ENCODE assay signal across 1 cellular context in the genomic region with DNA sequence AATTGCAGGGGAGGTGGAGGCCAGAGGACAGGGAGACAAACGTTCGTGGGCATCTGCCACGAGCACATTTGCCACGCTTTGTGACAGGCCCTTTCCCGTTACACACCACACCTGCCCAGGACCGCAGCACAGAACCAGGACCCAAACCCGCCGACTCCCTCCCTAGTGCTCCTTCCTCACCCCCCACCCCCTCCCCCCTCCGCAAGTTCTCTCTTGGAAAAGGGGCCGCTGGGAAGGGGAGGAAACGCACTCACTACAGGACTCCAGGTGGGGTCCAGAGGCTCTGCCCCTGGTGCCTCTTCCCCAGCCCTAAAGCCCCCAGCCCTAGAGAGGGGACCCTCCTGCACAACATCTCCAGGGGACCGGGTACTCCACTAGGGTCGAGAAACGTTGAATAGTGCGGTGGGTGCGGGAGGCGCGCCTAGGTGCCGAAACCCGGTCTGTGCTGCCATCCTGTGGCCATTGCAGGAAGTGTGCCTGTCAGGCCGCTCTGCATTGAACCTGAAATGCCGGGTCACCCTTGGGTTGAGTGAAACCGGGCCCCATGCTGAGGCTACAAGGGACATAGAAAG.
TF ChIP-seq lines count a peak whose summit lies in the region.

No MANE protein-coding gene starts in this region.

TF ChIP-seq in GM23338, 12 proteins besides CTCF, POLR2A, EP300 and RAD21 (continued from another document):
- TF ChIP-seq, protein P1, sequence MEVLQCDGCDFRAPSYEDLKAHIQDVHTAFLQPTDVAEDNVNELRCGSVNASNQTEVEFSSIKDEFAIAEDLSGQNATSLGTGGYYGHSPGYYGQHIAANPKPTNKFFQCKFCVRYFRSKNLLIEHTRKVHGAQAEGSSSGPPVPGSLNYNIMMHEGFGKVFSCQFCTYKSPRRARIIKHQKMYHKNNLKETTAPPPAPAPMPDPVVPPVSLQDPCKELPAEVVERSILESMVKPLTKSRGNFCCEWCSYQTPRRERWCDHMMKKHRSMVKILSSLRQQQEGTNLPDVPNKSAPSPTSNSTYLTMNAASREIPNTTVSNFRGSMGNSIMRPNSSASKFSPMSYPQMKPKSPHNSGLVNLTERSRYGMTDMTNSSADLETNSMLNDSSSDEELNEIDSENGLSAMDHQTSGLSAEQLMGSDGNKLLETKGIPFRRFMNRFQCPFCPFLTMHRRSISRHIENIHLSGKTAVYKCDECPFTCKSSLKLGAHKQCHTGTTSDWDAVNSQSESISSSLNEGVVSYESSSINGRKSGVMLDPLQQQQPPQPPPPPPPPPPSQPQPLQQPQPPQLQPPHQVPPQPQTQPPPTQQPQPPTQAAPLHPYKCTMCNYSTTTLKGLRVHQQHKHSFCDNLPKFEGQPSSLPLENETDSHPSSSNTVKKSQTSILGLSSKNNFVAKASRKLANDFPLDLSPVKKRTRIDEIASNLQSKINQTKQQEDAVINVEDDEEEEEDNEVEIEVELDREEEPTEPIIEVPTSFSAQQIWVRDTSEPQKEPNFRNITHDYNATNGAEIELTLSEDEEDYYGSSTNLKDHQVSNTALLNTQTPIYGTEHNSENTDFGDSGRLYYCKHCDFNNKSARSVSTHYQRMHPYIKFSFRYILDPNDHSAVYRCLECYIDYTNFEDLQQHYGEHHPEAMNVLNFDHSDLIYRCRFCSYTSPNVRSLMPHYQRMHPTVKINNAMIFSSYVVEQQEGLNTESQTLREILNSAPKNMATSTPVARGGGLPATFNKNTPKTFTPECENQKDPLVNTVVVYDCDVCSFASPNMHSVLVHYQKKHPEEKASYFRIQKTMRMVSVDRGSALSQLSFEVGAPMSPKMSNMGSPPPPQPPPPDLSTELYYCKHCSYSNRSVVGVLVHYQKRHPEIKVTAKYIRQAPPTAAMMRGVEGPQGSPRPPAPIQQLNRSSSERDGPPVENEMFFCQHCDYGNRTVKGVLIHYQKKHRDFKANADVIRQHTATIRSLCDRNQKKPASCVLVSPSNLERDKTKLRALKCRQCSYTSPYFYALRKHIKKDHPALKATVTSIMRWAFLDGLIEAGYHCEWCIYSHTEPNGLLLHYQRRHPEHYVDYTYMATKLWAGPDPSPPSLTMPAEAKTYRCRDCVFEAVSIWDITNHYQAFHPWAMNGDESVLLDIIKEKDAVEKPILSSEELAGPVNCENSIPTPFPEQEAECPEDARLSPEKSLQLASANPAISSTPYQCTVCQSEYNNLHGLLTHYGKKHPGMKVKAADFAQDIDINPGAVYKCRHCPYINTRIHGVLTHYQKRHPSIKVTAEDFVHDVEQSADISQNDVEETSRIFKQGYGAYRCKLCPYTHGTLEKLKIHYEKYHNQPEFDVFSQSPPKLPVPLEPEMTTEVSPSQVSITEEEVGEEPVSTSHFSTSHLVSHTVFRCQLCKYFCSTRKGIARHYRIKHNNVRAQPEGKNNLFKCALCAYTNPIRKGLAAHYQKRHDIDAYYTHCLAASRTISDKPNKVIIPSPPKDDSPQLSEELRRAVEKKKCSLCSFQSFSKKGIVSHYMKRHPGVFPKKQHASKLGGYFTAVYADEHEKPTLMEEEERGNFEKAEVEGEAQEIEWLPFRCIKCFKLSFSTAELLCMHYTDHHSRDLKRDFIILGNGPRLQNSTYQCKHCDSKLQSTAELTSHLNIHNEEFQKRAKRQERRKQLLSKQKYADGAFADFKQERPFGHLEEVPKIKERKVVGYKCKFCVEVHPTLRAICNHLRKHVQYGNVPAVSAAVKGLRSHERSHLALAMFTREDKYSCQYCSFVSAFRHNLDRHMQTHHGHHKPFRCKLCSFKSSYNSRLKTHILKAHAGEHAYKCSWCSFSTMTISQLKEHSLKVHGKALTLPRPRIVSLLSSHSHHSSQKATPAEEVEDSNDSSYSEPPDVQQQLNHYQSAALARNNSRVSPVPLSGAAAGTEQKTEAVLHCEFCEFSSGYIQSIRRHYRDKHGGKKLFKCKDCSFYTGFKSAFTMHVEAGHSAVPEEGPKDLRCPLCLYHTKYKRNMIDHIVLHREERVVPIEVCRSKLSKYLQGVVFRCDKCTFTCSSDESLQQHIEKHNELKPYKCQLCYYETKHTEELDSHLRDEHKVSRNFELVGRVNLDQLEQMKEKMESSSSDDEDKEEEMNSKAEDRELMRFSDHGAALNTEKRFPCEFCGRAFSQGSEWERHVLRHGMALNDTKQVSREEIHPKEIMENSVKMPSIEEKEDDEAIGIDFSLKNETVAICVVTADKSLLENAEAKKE (CRISPR knock-in tag; IDR thresholded peaks at IDR 0.05) = no peak
- TF ChIP-seq JUNB (IDR thresholded peaks at IDR 0.05; ENCODE audit: unreplicated experiment) (no peak), POLR2AphosphoS5 (IDR thresholded peaks at IDR 0.05; ENCODE audit: low read depth) (no peak)
- TF ChIP-seq, protein P2, sequence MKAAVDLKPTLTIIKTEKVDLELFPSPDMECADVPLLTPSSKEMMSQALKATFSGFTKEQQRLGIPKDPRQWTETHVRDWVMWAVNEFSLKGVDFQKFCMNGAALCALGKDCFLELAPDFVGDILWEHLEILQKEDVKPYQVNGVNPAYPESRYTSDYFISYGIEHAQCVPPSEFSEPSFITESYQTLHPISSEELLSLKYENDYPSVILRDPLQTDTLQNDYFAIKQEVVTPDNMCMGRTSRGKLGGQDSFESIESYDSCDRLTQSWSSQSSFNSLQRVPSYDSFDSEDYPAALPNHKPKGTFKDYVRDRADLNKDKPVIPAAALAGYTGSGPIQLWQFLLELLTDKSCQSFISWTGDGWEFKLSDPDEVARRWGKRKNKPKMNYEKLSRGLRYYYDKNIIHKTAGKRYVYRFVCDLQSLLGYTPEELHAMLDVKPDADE (IDR thresholded peaks at IDR 0.05) = no peak
